In the genomic region with DNA sequence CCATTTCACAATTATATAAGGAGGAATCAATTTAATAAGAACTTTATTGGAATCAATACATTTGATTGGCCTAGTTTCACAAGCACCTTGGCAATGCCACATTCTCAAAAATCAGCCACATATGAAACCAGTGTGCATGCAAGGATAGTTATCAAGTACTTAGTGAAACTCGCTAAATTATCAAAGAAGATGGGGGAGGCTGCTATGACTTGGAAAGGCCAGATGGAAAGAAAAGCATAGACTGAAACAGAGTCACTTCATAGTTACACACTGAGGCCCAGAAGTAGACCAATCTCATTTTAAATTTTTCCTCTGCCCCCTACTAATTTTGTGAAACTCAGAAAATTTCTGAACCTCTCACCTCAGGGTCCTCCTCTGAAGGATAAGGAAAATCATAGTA, we compare ENCODE assay signal across 26 cellular contexts. TPM values are rescaled to one million over a fixed set of nuclear protein-coding genes. Genes with fewer than 3 reads are reported as not detected.
DNase-seq lines count a peak whose midpoint lies in the region; ATAC-seq and TF ChIP-seq lines count a peak whose summit lies in the region.
"Had no signal": no experiment of that assay in that cellular context is flagged by ENCODE, and none has a peak within 500 bp of the region (broad histone marks: within the 10 kb centered on the region; RNA-seq: fewer than 3 reads in every experiment).

No MANE protein-coding gene starts in this region.

- peaks cover 7% of the 10 kb centered on the region; the same call in 1 of the 2 replicates for H3K4me1 ChIP-seq in GM23338 (ENCODE audit: insufficient read depth)
- peaks cover 7 to 10% of the 10 kb centered on the region in 2 experiments; a peak in 3 of 4 replicates for H3K4me1 ChIP-seq in SK-N-SH (ENCODE audit: control insufficient read depth in 1 of 2, insufficient read depth in 2 of 2, low read depth in 1 of 2, low read length in 1 of 2)

- peak overlapping the region; percentile 83; the same call in 1 of the 2 replicates for H2AFZ ChIP-seq in GM23338
- H2AFZ ChIP-seq in SK-N-SH (ENCODE audit: low read depth): no peak overlapping the region
- H2AFZ ChIP-seq: GM23248 had no signal

- H3K36me3 ChIP-seq in GM23338 (ENCODE audit: insufficient read depth) (no peaks in the 10 kb centered on the region), SK-N-SH (replicated peaks in 1 of 2; ENCODE audit: control insufficient read depth in 1 of 2, insufficient read depth in 2 of 2, low read length in 1 of 2) (no peaks in the 10 kb centered on the region)

- H3K4me3 Mint-ChIP-seq in activated CD4-positive, alpha-beta T cell treated with anti-CD3 and anti-CD28 coated beads, Interleukin-2, amount 10 ng/mL, durations not matched to agents 24 days and 14 days: no peak overlapping the region
- no peak overlapping the region for H3K4me3 Mint-ChIP-seq in GM23338
- H3K4me3 Mint-ChIP-seq in activated naive CD8-positive, alpha-beta T cell treated with anti-CD3 and anti-CD28 coated beads, Interleukin-2, amount 50 U/mL, for 24 hours: no peak overlapping the region
- H3K4me3 Mint-ChIP-seq in stimulated activated naive CD8-positive, alpha-beta T cell treated with anti-CD3 and anti-CD28 coated beads, Interleukin-15, Interleukin-2, amounts not matched to agents 100 ng/mL and 50 ng/mL, for 24 hours: no peak overlapping the region
- H3K4me3 Mint-ChIP-seq: H9 had no signal

- no peaks in the 10 kb centered on the region for H3K9me3 ChIP-seq in SK-N-SH

- H3F3A ChIP-seq in GM23338 (replicated peaks; ENCODE audit: low read depth) (no peaks in the 10 kb centered on the region), SK-N-SH (replicated peaks; ENCODE audit: insufficient read depth) (peaks cover 6% of the 10 kb centered on the region)

- H3K27ac Mint-ChIP-seq in activated CD4-positive, alpha-beta T cell treated with anti-CD3 and anti-CD28 coated beads, Interleukin-2, amount 10 ng/mL, durations not matched to agents 24 days and 14 days: peak overlapping the region; percentile 80
- H3K27ac Mint-ChIP-seq in GM23338: no peak overlapping the region
- H3K27ac Mint-ChIP-seq in activated naive CD8-positive, alpha-beta T cell treated with anti-CD3 and anti-CD28 coated beads, Interleukin-2, amount 50 U/mL, for 24 hours: peak overlapping the region; percentile 55
- H3K27ac Mint-ChIP-seq in stimulated activated naive CD8-positive, alpha-beta T cell treated with anti-CD3 and anti-CD28 coated beads, Interleukin-15, Interleukin-2, amounts not matched to agents 100 ng/mL and 50 ng/mL, for 24 hours: peak overlapping the region; percentile 75
- H3K27ac Mint-ChIP-seq: H9 had no signal

- peaks cover 49% of the 10 kb centered on the region for H3K4me1 Mint-ChIP-seq in activated CD4-positive, alpha-beta T cell treated with anti-CD3 and anti-CD28 coated beads, Interleukin-2, amount 10 ng/mL, durations not matched to agents 24 days and 14 days
- peaks cover 18% of the 10 kb centered on the region for H3K4me1 Mint-ChIP-seq in GM23338
- peaks cover 58% of the 10 kb centered on the region for H3K4me1 Mint-ChIP-seq in activated naive CD8-positive, alpha-beta T cell treated with anti-CD3 and anti-CD28 coated beads, Interleukin-2, amount 50 U/mL, for 24 hours
- peaks cover 68% of the 10 kb centered on the region for H3K4me1 Mint-ChIP-seq in stimulated activated naive CD8-positive, alpha-beta T cell treated with anti-CD3 and anti-CD28 coated beads, Interleukin-15, Interleukin-2, amounts not matched to agents 100 ng/mL and 50 ng/mL, for 24 hours (ENCODE audit: low read depth)

- H3K9me3 Mint-ChIP-seq in activated CD4-positive, alpha-beta T cell treated with anti-CD3 and anti-CD28 coated beads, Interleukin-2, amount 10 ng/mL, durations not matched to agents 24 days and 14 days: no peaks in the 10 kb centered on the region
- no peaks in the 10 kb centered on the region for H3K9me3 Mint-ChIP-seq in GM23338
- no peaks in the 10 kb centered on the region for H3K9me3 Mint-ChIP-seq in activated naive CD8-positive, alpha-beta T cell treated with anti-CD3 and anti-CD28 coated beads, Interleukin-2, amount 50 U/mL, for 24 hours
- H3K9me3 Mint-ChIP-seq in stimulated activated naive CD8-positive, alpha-beta T cell treated with anti-CD3 and anti-CD28 coated beads, Interleukin-15, Interleukin-2, amounts not matched to agents 100 ng/mL and 50 ng/mL, for 24 hours: no peaks in the 10 kb centered on the region
- H3K9me3 Mint-ChIP-seq: H9 had no signal

- H3K27me3 Mint-ChIP-seq in activated CD4-positive, alpha-beta T cell treated with anti-CD3 and anti-CD28 coated beads, Interleukin-2, amount 10 ng/mL, durations not matched to agents 24 days and 14 days: peaks cover 2% of the 10 kb centered on the region
- H3K27me3 Mint-ChIP-seq in GM23338 (ENCODE audit: insufficient read depth, low read depth, poor library complexity): no peaks in the 10 kb centered on the region
- H3K27me3 Mint-ChIP-seq in activated naive CD8-positive, alpha-beta T cell treated with anti-CD3 and anti-CD28 coated beads, Interleukin-2, amount 50 U/mL, for 24 hours: peaks cover 7% of the 10 kb centered on the region
- H3K27me3 Mint-ChIP-seq in stimulated activated naive CD8-positive, alpha-beta T cell treated with anti-CD3 and anti-CD28 coated beads, Interleukin-15, Interleukin-2, amounts not matched to agents 100 ng/mL and 50 ng/mL, for 24 hours: peaks cover 7% of the 10 kb centered on the region

- H3K36me3 Mint-ChIP-seq in activated CD4-positive, alpha-beta T cell treated with anti-CD3 and anti-CD28 coated beads, Interleukin-2, amount 10 ng/mL, durations not matched to agents 24 days and 14 days (ENCODE audit: low read depth): no peaks in the 10 kb centered on the region
- no peaks in the 10 kb centered on the region for H3K36me3 Mint-ChIP-seq in GM23338 (ENCODE audit: low read depth)
- no peaks in the 10 kb centered on the region for H3K36me3 Mint-ChIP-seq in activated naive CD8-positive, alpha-beta T cell treated with anti-CD3 and anti-CD28 coated beads, Interleukin-2, amount 50 U/mL, for 24 hours (ENCODE audit: low read depth)
- H3K36me3 Mint-ChIP-seq in stimulated activated naive CD8-positive, alpha-beta T cell treated with anti-CD3 and anti-CD28 coated beads, Interleukin-15, Interleukin-2, amounts not matched to agents 100 ng/mL and 50 ng/mL, for 24 hours (ENCODE audit: low read depth): no peaks in the 10 kb centered on the region

- H3K79me2 ChIP-seq in GM23338 (replicated peaks; ENCODE audit: insufficient read depth) (no peaks in the 10 kb centered on the region), SK-N-SH (ENCODE audit: insufficient read depth) (no peaks in the 10 kb centered on the region)

- no peak for ATAC-seq in GM23338
- ATAC-seq in activated naive CD8-positive, alpha-beta T cell treated with anti-CD3 and anti-CD28 coated beads, Interleukin-2, amount 50 U/mL, for 24 hours: peak; percentile 85
- ATAC-seq: K562, PC-3 had no signal

- no peak for DNase-seq in activated CD4-positive, alpha-beta T cell treated with anti-CD3 and anti-CD28 coated beads, Interleukin-2, amount 10 ng/mL, durations not matched to agents 24 days and 14 days
- no peak for DNase-seq in activated CD4-positive, alpha-beta T cell treated with anti-CD3 and anti-CD28 coated beads, Interleukin-2, amount 50 U/mL, for 4 hours
- DNase-seq in GM23338 (ENCODE audit: low spot score): no peak
- DNase-seq in activated naive CD8-positive, alpha-beta T cell treated with anti-CD3 and anti-CD28 coated beads, Interleukin-2, amount 50 U/mL, for 24 hours: no peak
- DNase-seq in SK-N-SH: no peak
- no peak for DNase-seq in D341Med (ENCODE audit: low spot score)
- DNase-seq: 8988T; ACHN; Calu3; DMS153; DND-41; GM23248; H9; Kasumi-1; NCI-H1092 treated with DMSO at 0.1 percent for 48 hours; NCI-H1436 treated with DMSO at 0.1 percent for 48 hours; NCI-H2029; NCI-H446 treated with DMSO at 0.1 percent for 48 hours; NCI-H526; NCI-H82; NK-92 treated with Interleukin-12 subunit alpha and Interleukin-12 subunit beta, amount 100 ng/mL, for 24 hours; PC-3 had no signal

- no peaks in the 10 kb centered on the region for H3K27me3 ChIP-seq in GM23338 (ENCODE audit: insufficient read depth)
- H3K27me3 ChIP-seq in SK-N-SH (ENCODE audit: insufficient read depth): no peaks in the 10 kb centered on the region

- H3K4me2 ChIP-seq in GM23338 (no peak overlapping the region), SK-N-SH (no peak overlapping the region)

- H4K20me1 ChIP-seq in GM23338 (replicated peaks; ENCODE audit: insufficient read depth): no peaks in the 10 kb centered on the region
- no peaks in the 10 kb centered on the region for H4K20me1 ChIP-seq in SK-N-SH (ENCODE audit: insufficient read depth)

- CTCF ChIA-PET in SK-N-SH (lab: Yijun Ruan, JAX): no interaction called here

- TF ChIP-seq CTCF in GM23338 (conservative IDR thresholded peaks at IDR 0.05; ENCODE audit: low read depth in 2 of 2) (no peak), SK-N-SH (IDR thresholded peaks at IDR 0.05) (no peak)

- no peaks in the 10 kb centered on the region for H3K9me2 ChIP-seq in GM23338 (ENCODE audit: insufficient read depth)
- no peaks in the 10 kb centered on the region for H3K9me2 ChIP-seq in SK-N-SH

- intact Hi-C loops in activated CD4-positive, alpha-beta T cell treated with anti-CD3 and anti-CD28 coated beads, Interleukin-2, amount 10 ng/mL, durations not matched to agents 24 days and 14 days (cut with micrococcal nuclease): loop anchor here (1.0 kb wide), 1 partner anchor 9 kb away; no protein-coding TSS in a partner anchor

- no peak for TF ChIP-seq EP300 in SK-N-SH (IDR thresholded peaks at IDR 0.05; ENCODE audit: borderline replicate concordance in 1 of 2, low read depth in 1 of 2, low read length in 1 of 2)

- WGBS in SK-N-SH (ENCODE audit: low lambda C conversion rate): 89% methylated on average over 1 of the region's 1 CpG

- TF ChIP-seq RAD21 in SK-N-SH (IDR thresholded peaks at IDR 0.05; ENCODE audit: low read length): no peak

- no peak overlapping the region for H3K9ac ChIP-seq in SK-N-SH
- H3K9ac ChIP-seq: GM23248 had no signal

- POLR2A ChIA-PET in SK-N-SH (lab: Yijun Ruan, JAX): no interaction called here

- H3K27ac ChIP-seq in GM23338 (ENCODE audit: low read depth) (no peak overlapping the region), SK-N-SH (ENCODE audit: low read depth in 2 of 2, low read length in 1 of 2) (no peak overlapping the region)
- H3K27ac ChIP-seq: GM23248 had no signal

- no peak overlapping the region for H3K4me3 ChIP-seq in GM23338
- no peak overlapping the region for H3K4me3 ChIP-seq in SK-N-SH (ENCODE audit: low read depth in 2 of 2, low read length in 1 of 2)
- H3K4me3 ChIP-seq: GM23248, K562 had no signal

RNA-seq across cellular contexts. Expression of gene IL22, which starts 28.3 kb away (rescaled TPM):
- total RNA-seq in activated CD4-positive, alpha-beta T cell treated with anti-CD3 and anti-CD28 coated beads, Interleukin-2, amount 10 ng/mL, durations not matched to agents 24 days and 14 days: 2.4 and 3.1 TPM in 2 replicates
- total RNA-seq in GM23338 (2014; rRNA removed; shearing (Covaris generic)): not detected in 2 replicates
- polyA plus RNA-seq in GM23338 (2016; fragmentation: Nextera tagmentation; extraction: Ambion mirVana) (not detected in 2 replicates), SK-N-SH (2012; rRNA removed) (not detected in 2 replicates)
- polyA plus RNA-seq in SK-N-SH (2012; cell fraction: cytosol; rRNA removed): not detected in 2 replicates
- polyA plus RNA-seq in SK-N-SH (2012; cell fraction: nucleus; rRNA removed): not detected in 2 replicates
- total RNA-seq: Calu3, GM23248, H9, K562, M059J, PC-3 had no signal
- polyA plus RNA-seq: BJ, GM23248, K562 had no signal

RNA-seq across cellular contexts. Expression of gene MDM1, which starts 50.5 kb away (rescaled TPM):
- 23.2 and 24.9 TPM in 2 replicates for total RNA-seq in activated CD4-positive, alpha-beta T cell treated with anti-CD3 and anti-CD28 coated beads, Interleukin-2, amount 10 ng/mL, durations not matched to agents 24 days and 14 days
- 18.9 and 23.3 TPM in 2 replicates for total RNA-seq in GM23338 (2014; rRNA removed; shearing (Covaris generic))
- polyA plus RNA-seq in GM23338 (2016; fragmentation: Nextera tagmentation; extraction: Ambion mirVana): 11.6 and 13.6 TPM in 2 replicates
- 7.4 and 11.2 TPM in 2 replicates for polyA plus RNA-seq in SK-N-SH (2012; rRNA removed)
- polyA plus RNA-seq in SK-N-SH (2012; cell fraction: cytosol; rRNA removed): 4.4 and 4.6 TPM in 2 replicates
- polyA plus RNA-seq in SK-N-SH (2012; cell fraction: nucleus; rRNA removed): 18.5 and 41.5 TPM in 2 replicates

RNA-seq across cellular contexts. Expression of gene IL26, which starts 56.1 kb away (rescaled TPM):
- 6.9 and 7.7 TPM in 2 replicates for total RNA-seq in activated CD4-positive, alpha-beta T cell treated with anti-CD3 and anti-CD28 coated beads, Interleukin-2, amount 10 ng/mL, durations not matched to agents 24 days and 14 days
- total RNA-seq in GM23338 (2014; rRNA removed; shearing (Covaris generic)): not detected in 2 replicates
- polyA plus RNA-seq in GM23338 (2016; fragmentation: Nextera tagmentation; extraction: Ambion mirVana) (not detected in 2 replicates), SK-N-SH (2012; rRNA removed) (not detected in 2 replicates)
- polyA plus RNA-seq in SK-N-SH (2012; cell fraction: cytosol; rRNA removed): not detected in 2 replicates
- polyA plus RNA-seq in SK-N-SH (2012; cell fraction: nucleus; rRNA removed): not detected in 2 replicates
- total RNA-seq: Calu3, GM23248, H9, K562, M059J, PC-3 had no signal
- polyA plus RNA-seq: BJ, GM23248, K562 had no signal
